8 cellular contexts compared by ENCODE assay signal in the genomic region with DNA sequence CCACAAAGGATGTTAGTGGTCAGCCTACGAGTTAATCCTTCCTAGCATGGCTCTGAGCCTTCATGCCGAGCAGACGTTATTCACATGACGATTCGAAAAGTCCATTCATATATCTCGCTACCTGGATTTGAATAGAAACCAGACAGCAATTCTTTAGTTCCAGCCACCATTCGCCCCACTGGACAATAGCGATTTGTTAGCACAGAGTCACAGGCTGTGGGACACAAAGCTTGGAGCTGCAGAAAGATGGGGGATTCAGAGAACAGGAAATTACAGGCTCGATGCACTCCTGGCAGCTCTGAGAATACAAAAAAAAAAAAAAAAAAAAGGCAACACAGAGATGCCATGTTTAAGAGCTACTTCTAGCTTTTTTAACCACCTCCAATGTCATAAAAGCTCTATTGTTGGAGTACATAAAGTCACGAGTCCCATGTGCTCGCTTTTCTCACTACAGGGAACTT.
DNase-seq lines count a peak whose midpoint lies in the region; ATAC-seq and TF ChIP-seq lines count a peak whose summit lies in the region.

No MANE protein-coding gene starts in this region.

- peak; percentile 23 for TF ChIP-seq POLR2A in GM19193 (IDR thresholded peaks at IDR 0.05; ENCODE audit: extremely low read depth, insufficient read depth, insufficient read length)

- ATAC-seq in GM21723 (IDR thresholded peaks at IDR 0.05; ENCODE audit: unreplicated experiment) (no peak), GM19397 (IDR thresholded peaks at IDR 0.05; ENCODE audit: unreplicated experiment) (no peak)

- H3K4me3 ChIP-seq in astrocyte of the spinal cord (ENCODE audit: low read depth, low read length), result peak overlapping the region; percentile 72

- in situ Hi-C loops in astrocyte of the spinal cord (cut with HindIII; ENCODE audit: low sequenced_read_pairs), result no loop called here

- DNase-seq in Ammon's horn (ENCODE audit: low spot score) (peak; percentile 74), NCI-H748 treated with DMSO at 0.1 percent for 48 hours (lab: John Stamatoyannopoulos, UW) (peak; percentile 39), astrocyte of the spinal cord (ENCODE audit: low read depth, low spot score) (peak; percentile 81), inferior parietal cortex (ENCODE audit: extremely low spot score) (peak; percentile 68), smooth muscle cell of the brain vasculature (ENCODE audit: low read depth, low spot score) (peak; percentile 29)

- no peak for TF ChIP-seq CTCF in astrocyte of the spinal cord (IDR thresholded peaks at IDR 0.05; ENCODE audit: low read depth, low read length)

Comparison
In these comparisons a context has a peak if more than half of its experiments do, and no peak if none do; other contexts are left out.
1. DNase-seq: peak in every context shown above with its lines; median percentile 81 in astrocyte of the spinal cord; 74 in Ammon's horn; 68 in inferior parietal cortex; 39 in NCI-H748 treated with DMSO at 0.1 percent for 48 hours; 29 in smooth muscle cell of the brain vasculature.